Comparison of ENCODE assay signal across 11 cellular contexts in genomic region chr17:64103751-64104364, GRCh38. TPM values are rescaled to one million over a fixed set of nuclear protein-coding genes. Genes with fewer than 3 reads are reported as not detected.
DNase-seq lines count a peak whose midpoint lies in the region; ATAC-seq and TF ChIP-seq lines count a peak whose summit lies in the region.
"Had no signal": no experiment of that assay in that cellular context is flagged by ENCODE, and none has a peak within 500 bp of the region (broad histone marks: within the 10 kb centered on the region; RNA-seq: fewer than 3 reads in every experiment).

No MANE protein-coding gene starts in this region.

- no peak for TF ChIP-seq CTCF in MM.1S (IDR thresholded peaks at IDR 0.05; ENCODE audit: low read length)

- H3K9me2 ChIP-seq in MM.1S (replicated peaks; ENCODE audit: insufficient read depth, low read length), result no peaks in the 10 kb centered on the region

- H3K4me1 ChIP-seq in MM.1S (ENCODE audit: low read length), result peaks cover 93% of the 10 kb centered on the region

- peak overlapping the region; percentile 64; the same call in 1 of the 2 replicates for H3K4me2 ChIP-seq in MM.1S (ENCODE audit: low read depth, low read length)

- peaks cover 95% of the 10 kb centered on the region for H3K79me2 ChIP-seq in MM.1S (ENCODE audit: low read length)

- peak in 1 of 2 donors; percentile 63 for DNase-seq in activated naive CD4-positive, alpha-beta T cell treated with anti-CD3 and anti-CD28 coated beads, Interleukin-2, amount 50 U/mL, for 72 hours (ENCODE audit: low spot score in 2 of 2)
- DNase-seq in activated naive CD4-positive, alpha-beta T cell treated with Interleukin-2 at 50 U/mL for 16 hours, result no peak
- DNase-seq in MM.1S (peak; percentile 81), amniotic epithelial cell (ENCODE audit: low read depth) (peak; percentile 75), ureter (ENCODE audit: low spot score) (peak; percentile 29), OCI-M2 (lab: John Stamatoyannopoulos, UW; ENCODE audit: unreplicated experiment) (no peak)
- DNase-seq: NCI-H1436 treated with DMSO at 0.1 percent for 48 hours, transverse colon had no signal

- H3K36me3 ChIP-seq in MM.1S (replicated peaks; ENCODE audit: insufficient read depth, low read length), result no peaks in the 10 kb centered on the region; the same call in 1 of the 2 replicates
- H3K36me3 ChIP-seq: transverse colon had no signal

- H3K27me3 ChIP-seq in MM.1S (replicated peaks; ENCODE audit: insufficient read depth, low read length), result no peaks in the 10 kb centered on the region
- H3K27me3 ChIP-seq: transverse colon had no signal

- H4K20me1 ChIP-seq in MM.1S (ENCODE audit: insufficient read depth, low read length), result 0 out of 2 replicates have a peak, but pooled peaks cover 4% of the 10 kb centered on the region

- peak overlapping the region; percentile 39; the same call in 1 of the 2 replicates for H3K9ac ChIP-seq in MM.1S (ENCODE audit: low read length)

- ATAC-seq in activated naive CD4-positive, alpha-beta T cell treated with anti-CD3 and anti-CD28 coated beads, Interleukin-2, amount 50 U/mL, for 72 hours, result peak in 1 of 2 donors; percentile 80
- no peak for ATAC-seq in HG03045 (IDR thresholded peaks at IDR 0.05; ENCODE audit: unreplicated experiment)
- no peak for ATAC-seq in GM18517 (IDR thresholded peaks at IDR 0.05; ENCODE audit: unreplicated experiment)

- no peak overlapping the region for H3K4me3 ChIP-seq in MM.1S (ENCODE audit: low read length)
- H3K4me3 ChIP-seq: transverse colon had no signal

- H3K9me3 ChIP-seq in MM.1S (replicated peaks; ENCODE audit: insufficient read depth, low read length), result no peaks in the 10 kb centered on the region
- H3K9me3 ChIP-seq: transverse colon had no signal

- no peaks in the 10 kb centered on the region for H3K9me3 Mint-ChIP-seq in activated naive CD4-positive, alpha-beta T cell treated with anti-CD3 and anti-CD28 coated beads, Interleukin-2, amount 50 U/mL, for 72 hours

- peaks cover 0 to 5% of the 10 kb centered on the region in 2 donors for H3K36me3 Mint-ChIP-seq in activated naive CD4-positive, alpha-beta T cell treated with anti-CD3 and anti-CD28 coated beads, Interleukin-2, amount 50 U/mL, for 72 hours

- H3K27ac ChIP-seq in MM.1S (ENCODE audit: low read length), result peak overlapping the region; percentile 90

- H3K27ac Mint-ChIP-seq in activated naive CD4-positive, alpha-beta T cell treated with anti-CD3 and anti-CD28 coated beads, Interleukin-2, amount 50 U/mL, for 72 hours, result peak overlapping the region; percentile 35 to 44
- H3K27ac Mint-ChIP-seq: B cell had no signal

- no peak overlapping the region for H2AFZ ChIP-seq in MM.1S (ENCODE audit: low read length)

- H3F3A ChIP-seq in MM.1S (ENCODE audit: insufficient read depth, low read length), result peaks cover 83% of the 10 kb centered on the region

RNA-seq across cellular contexts. Expression of gene ERN1, which starts 26.1 kb away (rescaled TPM):
- total RNA-seq in activated naive CD4-positive, alpha-beta T cell treated with anti-CD3 and anti-CD28 coated beads, Interleukin-2, amount 50 U/mL, for 72 hours, result 10 to 100 TPM; 23.7 to 24.1 TPM
- total RNA-seq in ureter, result 49.2 TPM

Comparison
In these comparisons a context has a peak if more than half of its experiments do, and no peak if none do; other contexts are left out.
1. DNase-seq: peak in MM.1S (single experiment), amniotic epithelial cell (single experiment) and ureter (single experiment); none in activated naive CD4-positive, alpha-beta T cell treated with Interleukin-2 at 50 U/mL for 16 hours (single experiment) and OCI-M2 (single experiment).